9 cellular contexts compared by ENCODE assay signal in genomic region chr5:94830520-94830919, GRCh38.
DNase-seq lines count a peak whose midpoint lies in the region; ATAC-seq and TF ChIP-seq lines count a peak whose summit lies in the region.
"Had no signal": no experiment of that assay in that cellular context is flagged by ENCODE, and none has a peak within 500 bp of the region (broad histone marks: within the 10 kb centered on the region; RNA-seq: fewer than 3 reads in every experiment).

No MANE protein-coding gene starts in this region.

- H3K4me3 ChIP-seq in Caco-2 (ENCODE audit: low read depth, low read length): no peak overlapping the region

- TF ChIP-seq CTCF in Caco-2 (IDR thresholded peaks at IDR 0.05; ENCODE audit: insufficient read depth in 1 of 2, low read depth in 1 of 2, low read length in 1 of 2, severe bottlenecking in 1 of 2, unreplicated experiment in 1 of 2) (peak; percentile 28 to 37), glutamatergic neuron (IDR thresholded peaks at IDR 0.05; ENCODE audit: partially characterized antibody, unreplicated experiment) (peak; percentile 35)

- CTCF ChIA-PET in Caco-2 (lab: Charles Lee): no interaction called here

- H3K27me3 ChIP-seq in Caco-2 (replicated peaks; ENCODE audit: control insufficient read depth, insufficient read depth, low read length): no peaks in the 10 kb centered on the region

- peaks cover 18% of the 10 kb centered on the region for H3K27me3 Mint-ChIP-seq in Caco-2 (ENCODE audit: insufficient read depth, unreplicated experiment)
- H3K27me3 Mint-ChIP-seq in glutamatergic neuron (ENCODE audit: unreplicated experiment): peaks cover 2% of the 10 kb centered on the region

- H3K4me3 Mint-ChIP-seq in Caco-2 (ENCODE audit: unreplicated experiment) (no peak overlapping the region), glutamatergic neuron (ENCODE audit: unreplicated experiment) (no peak overlapping the region)

- intact Hi-C loops in Caco-2 (cut with micrococcal nuclease; ENCODE audit: unreplicated experiment) (loop anchor here (1.0 kb wide), 2 partner anchors 20 to 79 kb away; no protein-coding TSS in a partner anchor), sciatic nerve (cut with DNase I) (no loop called here)

- no peaks in the 10 kb centered on the region for H3K4me1 ChIP-seq in Caco-2

- H3K9me3 Mint-ChIP-seq in Caco-2 (ENCODE audit: unreplicated experiment) (no peaks in the 10 kb centered on the region), glutamatergic neuron (ENCODE audit: unreplicated experiment) (no peaks in the 10 kb centered on the region)

- DNase-seq in Caco-2: no peak
- peak; percentile 38 for DNase-seq in OCI-M1 (lab: John Stamatoyannopoulos, UW)
- DNase-seq in glutamatergic neuron: no peak
- no peak for DNase-seq in cortex of kidney (lab: John Stamatoyannopoulos, UW)
- no peak for DNase-seq in sciatic nerve (ENCODE audit: low spot score)
- DNase-seq in NCI-H510A (lab: John Stamatoyannopoulos, UW): no peak
- DNase-seq: central memory CD4-positive, alpha-beta T cell had no signal

- H3K36me3 ChIP-seq in Caco-2 (ENCODE audit: control insufficient read depth, insufficient read depth, low read length): no peaks in the 10 kb centered on the region

- no TSS peak for BruUV-seq in Caco-2 (replicated peaks; lab: Mats Ljungman, UMichigan)

- no peaks in the 10 kb centered on the region for H3K4me1 Mint-ChIP-seq in Caco-2 (ENCODE audit: low read depth, unreplicated experiment)
- no peaks in the 10 kb centered on the region for H3K4me1 Mint-ChIP-seq in glutamatergic neuron (ENCODE audit: low read depth, unreplicated experiment)

- H3K36me3 Mint-ChIP-seq in Caco-2 (ENCODE audit: insufficient read depth, unreplicated experiment): no peaks in the 10 kb centered on the region
- no peaks in the 10 kb centered on the region for H3K36me3 Mint-ChIP-seq in glutamatergic neuron (ENCODE audit: unreplicated experiment)

- ATAC-seq in GM21423 (IDR thresholded peaks at IDR 0.05; ENCODE audit: unreplicated experiment): peak; percentile 53
- ATAC-seq in sciatic nerve: no peak
- ATAC-seq in GM19452 (IDR thresholded peaks at IDR 0.05; ENCODE audit: unreplicated experiment): no peak

- H3K27ac Mint-ChIP-seq in Caco-2 (ENCODE audit: unreplicated experiment): no peak overlapping the region
- no peak overlapping the region for H3K27ac Mint-ChIP-seq in glutamatergic neuron (ENCODE audit: unreplicated experiment)

- no peaks in the 10 kb centered on the region for H3K9me3 ChIP-seq in Caco-2

- POLR2A ChIA-PET in Caco-2 (lab: Charles Lee): no interaction called here
